7 cellular contexts compared by ENCODE assay signal in genomic region chr7:116952640-116953371, GRCh38. TPM values are rescaled to one million over a fixed set of nuclear protein-coding genes. Genes with fewer than 3 reads are reported as not detected.
DNase-seq lines count a peak whose midpoint lies in the region; TF ChIP-seq lines count a peak whose summit lies in the region.

No MANE protein-coding gene starts in this region.

- peak overlapping the region; percentile 56 for H3K27ac ChIP-seq in neural progenitor cell

- H4K20me1 ChIP-seq in neural progenitor cell (ENCODE audit: low read depth): no peaks in the 10 kb centered on the region

- peaks cover 18% of the 10 kb centered on the region for H3F3A ChIP-seq in neural progenitor cell (ENCODE audit: low read depth)

- H3K9ac ChIP-seq in neural progenitor cell: no peak overlapping the region

- H3K36me3 ChIP-seq in HAP-1 (replicated peaks): no peaks in the 10 kb centered on the region
- no peaks in the 10 kb centered on the region for H3K36me3 ChIP-seq in neural progenitor cell

- H3K27me3 ChIP-seq in HAP-1 (ENCODE audit: low read depth): no peaks in the 10 kb centered on the region
- no peaks in the 10 kb centered on the region for H3K27me3 ChIP-seq in neural progenitor cell

- H3K9me3 ChIP-seq in HAP-1 (no peaks in the 10 kb centered on the region), neural progenitor cell (ENCODE audit: low read depth) (no peaks in the 10 kb centered on the region)

- peak overlapping the region; percentile 86 for H3K4me3 Mint-ChIP-seq in neural progenitor cell

- no peaks in the 10 kb centered on the region for H3K79me2 ChIP-seq in neural progenitor cell (ENCODE audit: low read depth)

- peaks cover 11% of the 10 kb centered on the region for H3K4me1 ChIP-seq in HAP-1
- H3K4me1 ChIP-seq in neural progenitor cell: peaks cover 13% of the 10 kb centered on the region

- H3K9me3 Mint-ChIP-seq in neural progenitor cell: no peaks in the 10 kb centered on the region

- peak overlapping the region; percentile 40 for H3K27ac Mint-ChIP-seq in neural progenitor cell

- H3K4me3 ChIP-seq in HAP-1 (peak overlapping the region; percentile 51), WI38 (ENCODE audit: low read depth, low read length) (peak overlapping the region; percentile 74), foreskin fibroblast (ENCODE audit: low read depth in 1 of 2, low read length in 2 of 2) (peak overlapping the region; percentile 78 to 87), neural progenitor cell (peak overlapping the region; percentile 96)

- peak overlapping the region; percentile 95 for H2AFZ ChIP-seq in neural progenitor cell (replicated peaks)

- DNase-seq in GM03348 (ENCODE audit: low spot score): peak; percentile 12
- peak; percentile 82 to 85 for DNase-seq in HAP-1 (ENCODE audit: low spot score in 2 of 2)
- DNase-seq in NCI-H146 treated with DMSO at 0.1 percent for 48 hours (lab: John Stamatoyannopoulos, UW; ENCODE audit: unreplicated experiment): peak; percentile 77
- DNase-seq in foreskin fibroblast: peak; percentile 33 to 74
- DNase-seq in neural progenitor cell (ENCODE audit: low spot score): peak; percentile 53
- no peak for DNase-seq in GM10266 (ENCODE audit: extremely low spot score)

- no peaks in the 10 kb centered on the region for H3K36me3 Mint-ChIP-seq in neural progenitor cell

- TF ChIP-seq CTCF in WI38 (IDR thresholded peaks at IDR 0.05; ENCODE audit: low read depth, low read length): no peak
- no peak for TF ChIP-seq CTCF in foreskin fibroblast (IDR thresholded peaks at IDR 0.05; ENCODE audit: low read depth, low read length)
- TF ChIP-seq CTCF in neural progenitor cell (IDR thresholded peaks at IDR 0.05): no peak
- no peak for TF ChIP-seq CTCF in GM10266 (IDR thresholded peaks at IDR 0.05; ENCODE audit: control insufficient read depth, insufficient read depth, low read depth, missing control alignments)

- H3K4me1 Mint-ChIP-seq in neural progenitor cell: peaks cover 22% of the 10 kb centered on the region

- in situ Hi-C loops in HAP-1 (cut with MboI; ENCODE audit: low sequenced_read_pairs): no loop called here

- no peaks in the 10 kb centered on the region for H3K27me3 Mint-ChIP-seq in neural progenitor cell (ENCODE audit: insufficient read depth, low read depth)

- peak overlapping the region; percentile 90 for H3K4me2 ChIP-seq in neural progenitor cell

RNA-seq across cellular contexts. Expression of gene ST7, which starts 0.5 kb away (rescaled TPM):
- 5.8 and 6.7 TPM in 2 replicates for total RNA-seq in neural progenitor cell (ENCODE audit: low replicate concordance)
